8 cellular contexts compared by ENCODE assay signal in the genomic region with DNA sequence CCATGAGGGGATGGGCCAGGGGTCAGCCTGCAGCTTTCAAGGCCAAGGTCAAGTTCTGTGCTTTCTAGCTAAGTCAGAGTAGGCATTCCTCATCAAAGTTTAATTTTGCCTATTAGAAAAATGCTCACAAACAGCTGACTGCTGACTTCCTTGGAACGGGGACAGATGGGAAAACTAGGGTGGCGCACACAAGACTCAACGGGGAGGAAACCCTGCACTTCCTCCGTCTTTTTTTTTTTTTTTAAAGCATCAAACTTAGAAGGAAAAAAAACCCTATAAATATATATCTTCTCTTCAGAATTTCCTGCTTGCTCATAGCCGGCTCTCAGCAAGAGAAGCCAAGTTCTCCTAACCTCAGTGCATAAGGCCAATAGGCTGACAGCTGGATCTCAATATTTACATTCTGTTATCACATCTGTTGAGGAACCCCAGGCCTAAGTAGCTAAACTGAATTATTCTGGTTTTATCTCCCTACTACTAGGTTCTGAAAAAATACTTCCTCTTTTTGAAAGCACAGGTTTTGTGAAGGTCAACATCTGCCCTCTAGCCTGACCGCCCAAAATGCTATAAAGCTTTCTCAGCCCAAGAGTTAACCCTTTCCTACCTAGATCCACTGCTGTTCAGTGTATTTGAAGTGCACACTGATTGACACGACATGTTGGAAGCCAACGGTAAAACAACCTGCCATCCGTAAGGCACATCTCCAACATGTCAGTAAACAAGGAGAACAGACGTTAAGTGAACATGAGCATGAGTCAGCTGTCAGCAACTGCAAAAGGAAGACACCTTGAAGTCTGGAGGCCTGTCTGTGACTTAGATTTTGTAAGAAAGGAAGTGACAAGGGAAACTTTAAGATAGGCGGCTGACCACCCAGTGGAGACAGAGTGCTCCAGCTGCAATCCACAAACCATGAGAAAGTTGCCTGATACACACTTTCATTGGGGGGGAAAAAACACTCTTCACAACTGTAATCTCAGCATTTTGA.
DNase-seq lines count a peak whose midpoint lies in the region; ATAC-seq and TF ChIP-seq lines count a peak whose summit lies in the region.
"Had no signal": no experiment of that assay in that cellular context is flagged by ENCODE, and none has a peak within 500 bp of the region (broad histone marks: within the 10 kb centered on the region; RNA-seq: fewer than 3 reads in every experiment).

No MANE protein-coding gene starts in this region.

- peaks cover 5% of the 10 kb centered on the region for H3K9me3 Mint-ChIP-seq in mesothelial cell of epicardium

- peak; percentile 77 for ATAC-seq in GM18858 (IDR thresholded peaks at IDR 0.05; ENCODE audit: unreplicated experiment)
- peak; percentile 47 for ATAC-seq in HG02642 (IDR thresholded peaks at IDR 0.05; ENCODE audit: poor library complexity, unreplicated experiment)
- ATAC-seq in left lobe of liver = peak; percentile 52

- H3K27ac Mint-ChIP-seq in mesothelial cell of epicardium = no peak overlapping the region

- H3K27me3 Mint-ChIP-seq in mesothelial cell of epicardium (ENCODE audit: low read depth) = no peaks in the 10 kb centered on the region

- peaks cover 10% of the 10 kb centered on the region for H3K4me1 Mint-ChIP-seq in mesothelial cell of epicardium

- no peak overlapping the region for H3K4me3 Mint-ChIP-seq in mesothelial cell of epicardium

- H3K36me3 Mint-ChIP-seq in mesothelial cell of epicardium = peaks cover 2% of the 10 kb centered on the region

- no peak for TF ChIP-seq CTCF in mesothelial cell of epicardium (IDR thresholded peaks at IDR 0.05; ENCODE audit: unreplicated experiment)

- DNase-seq in NOMO-1 (lab: John Stamatoyannopoulos, UW; ENCODE audit: unreplicated experiment in 2 of 2) = peak; percentile 93 to 99
- DNase-seq in left lobe of liver (ENCODE audit: low spot score) = no peak
- DNase-seq in mesothelial cell of epicardium (ENCODE audit: low spot score in 2 of 2, unreplicated experiment in 2 of 2) = no peak
- no peak for DNase-seq in activated effector memory CD4-positive, alpha-beta T cell treated with Interleukin-2 at 50 U/mL for 16 hours
- no peak for DNase-seq in NCI-H146 (lab: John Stamatoyannopoulos, UW)
- DNase-seq: WERI-Rb-1 had no signal

Comparison
In these comparisons a context has a peak if more than half of its experiments do, and no peak if none do; other contexts are left out.
1. DNase-seq: peak in NOMO-1 (2 of 2); none in left lobe of liver (single experiment), mesothelial cell of epicardium (0 of 2), activated effector memory CD4-positive, alpha-beta T cell treated with Interleukin-2 at 50 U/mL for 16 hours (single experiment) and NCI-H146 (single experiment).
2. Peak in every context shown above with its lines, with median percentiles within 50 percentile points of each other: ATAC-seq.